ENCODE assay signal across 8 cellular contexts in genomic region chr2:63587814-63588384, GRCh38. TPM values are rescaled to one million over a fixed set of nuclear protein-coding genes. Genes with fewer than 3 reads are reported as not detected.
DNase-seq lines count a peak whose midpoint lies in the region; FAIRE-seq and TF ChIP-seq lines count a peak whose summit lies in the region.

No MANE protein-coding gene starts in this region.

- H3K27ac ChIP-seq in OCI-LY7 (ENCODE audit: low read depth, low read length, poor library complexity, severe bottlenecking), result peak overlapping the region; percentile 67
- no peak overlapping the region for H3K27ac ChIP-seq in endothelial cell of umbilical vein (ENCODE audit: insufficient read depth, low read depth, low read length)
- peak overlapping the region; percentile 85 for H3K27ac ChIP-seq in neutrophil

- peak overlapping the region; percentile 97 for H3K4me3 ChIP-seq in OCI-LY7 (ENCODE audit: low read depth, low read length, poor library complexity, severe bottlenecking)
- peak overlapping the region; percentile 62 to 89 (median 85) for H3K4me3 ChIP-seq in endothelial cell of umbilical vein (replicated peaks in 1 of 3; ENCODE audit: insufficient read depth in 1 of 3, low read depth in 1 of 3, low read length in 3 of 3)
- H3K4me3 ChIP-seq in neutrophil (ENCODE audit: low read depth in 1 of 2, low read length in 1 of 2), result peak overlapping the region; percentile 76 to 96

- no peak for FAIRE-seq in endothelial cell of umbilical vein (lab: Jason Lieb, UNC)

- TF ChIP-seq CTCF in OCI-LY7 (conservative IDR thresholded peaks at IDR 0.05; ENCODE audit: low read length) (no peak), endothelial cell of umbilical vein (IDR thresholded peaks at IDR 0.05; ENCODE audit: extremely low read depth in 1 of 2, insufficient read depth in 1 of 2, low read depth in 1 of 2, low read length in 2 of 2) (no peak), neutrophil (IDR thresholded peaks at IDR 0.05) (no peak), GM13977 (IDR thresholded peaks at IDR 0.05; ENCODE audit: extremely low read depth, insufficient read depth, missing control alignments) (no peak)

- no peaks in the 10 kb centered on the region for H3K9me1 ChIP-seq in endothelial cell of umbilical vein (replicated peaks; ENCODE audit: control insufficient read depth, extremely low read depth, insufficient read depth, low read length)

- POLR2A ChIA-PET in OCI-LY7 (lab: Charles Lee), result interaction anchor here (1.0 to 1.7 kb wide), 4 partner anchors 20 to 254 kb away, joined by 3 to 8 read pairs (median 4); partner anchors contain the start of gene UGP2
- POLR2A ChIA-PET in endothelial cell of umbilical vein (lab: Charles Lee), result interaction anchor here (0.6 to 1.2 kb wide), 3 partner anchors 12 to 254 kb away, joined by 3 to 6 read pairs (median 3); partner anchors contain the start of gene UGP2

- peak overlapping the region; percentile 66 for H3K9ac ChIP-seq in endothelial cell of umbilical vein (replicated peaks; ENCODE audit: extremely low read depth, insufficient read depth, low read length)

- H4K20me1 ChIP-seq in OCI-LY7 (ENCODE audit: insufficient read depth, low read length) (peaks cover 22% of the 10 kb centered on the region), endothelial cell of umbilical vein (replicated peaks; ENCODE audit: control insufficient read depth, extremely low read depth, insufficient read depth, low read length) (no peaks in the 10 kb centered on the region)

- H3K9me3 ChIP-seq in OCI-LY7 (ENCODE audit: low read length), result no peaks in the 10 kb centered on the region
- no peaks in the 10 kb centered on the region for H3K9me3 ChIP-seq in endothelial cell of umbilical vein (replicated peaks; ENCODE audit: control insufficient read depth, insufficient read depth, low read length)
- H3K9me3 ChIP-seq in neutrophil, result no peaks in the 10 kb centered on the region

- H3K36me3 ChIP-seq in OCI-LY7 (ENCODE audit: insufficient read depth, low read length) (peaks cover 18% of the 10 kb centered on the region), endothelial cell of umbilical vein (ENCODE audit: control insufficient read depth in 2 of 2, extremely low read depth in 1 of 2, insufficient read depth in 2 of 2, low read length in 2 of 2) (no peaks in the 10 kb centered on the region), neutrophil (no peaks in the 10 kb centered on the region)

- peak overlapping the region; percentile 96 for H3K4me2 ChIP-seq in OCI-LY7 (ENCODE audit: low read length)
- peak overlapping the region; percentile 95 for H3K4me2 ChIP-seq in endothelial cell of umbilical vein (ENCODE audit: insufficient read depth, low read length)

- H3K4me1 ChIP-seq in OCI-LY7 (ENCODE audit: insufficient read depth, low read length, poor library complexity, severe bottlenecking) (peaks cover 36% of the 10 kb centered on the region), endothelial cell of umbilical vein (ENCODE audit: control insufficient read depth, extremely low read depth, insufficient read depth, low read length) (peaks cover 18% of the 10 kb centered on the region), neutrophil (ENCODE audit: control insufficient read depth in 1 of 2, insufficient read depth in 1 of 2, low read depth in 1 of 2, low read length in 1 of 2) (peaks cover 31 to 33% of the 10 kb centered on the region in 2 experiments)

- intact Hi-C loops in OCI-LY7 (cut with micrococcal nuclease; ENCODE audit: unreplicated experiment) (loop anchor here (5.0 kb wide), 1 partner anchor 254 kb away; the partner anchor contains the start of gene UGP2), endothelial cell of umbilical vein (cut with micrococcal nuclease) (loop anchor here (2.0 to 5.0 kb wide), 3 partner anchors 253 to 801 kb away; partner anchors contain the start of gene UGP2)

- no peaks in the 10 kb centered on the region for H3K27me3 ChIP-seq in endothelial cell of umbilical vein (ENCODE audit: control insufficient read depth in 2 of 2, insufficient read depth in 2 of 2, low read length in 2 of 2)
- H3K27me3 ChIP-seq in neutrophil, result no peaks in the 10 kb centered on the region

- in situ Hi-C loops in GM13977 (cut with MboI; ENCODE audit: low pct_unique_long_range_greater_than_20kb, low sequenced_read_pairs, unreplicated experiment), result no loop called here

- H2AFZ ChIP-seq in OCI-LY7 (ENCODE audit: low read length) (peak overlapping the region; percentile 84), endothelial cell of umbilical vein (ENCODE audit: low read depth, low read length) (peak overlapping the region; percentile 90)

- H3K9me2 ChIP-seq in OCI-LY7 (ENCODE audit: insufficient read depth, low read length), result no peaks in the 10 kb centered on the region

- dilution Hi-C loops in endothelial cell of umbilical vein (cut with MboI; ENCODE audit: extremely low pct_ligation_motif_present, low sequenced_read_pairs), result no loop called here

- DNase-seq in NCI-H1436 treated with DMSO at 0.1 percent for 48 hours (lab: John Stamatoyannopoulos, UW), result peak; percentile 62
- no peak for DNase-seq in NCI-H1436 (lab: John Stamatoyannopoulos, UW)
- no peak for DNase-seq in OCI-LY7 (ENCODE audit: low spot score)
- DNase-seq in endothelial cell of umbilical vein (ENCODE audit: low read depth, low spot score), result peak; percentile 36
- DNase-seq in GM13977 (ENCODE audit: low spot score), result no peak
- DNase-seq in HuH-7.5 (ENCODE audit: low spot score), result no peak
- no peak for DNase-seq in NCI-H2196 treated with DMSO at 0.1 percent for 48 hours (lab: John Stamatoyannopoulos, UW; ENCODE audit: unreplicated experiment)

- TF ChIP-seq POLR2A in endothelial cell of umbilical vein (IDR thresholded peaks at IDR 0.05; ENCODE audit: low read depth, low read length), result no peak

- H3K79me2 ChIP-seq in OCI-LY7 (ENCODE audit: insufficient read depth, low read depth, low read length), result peaks cover 77% of the 10 kb centered on the region
- H3K79me2 ChIP-seq in endothelial cell of umbilical vein (ENCODE audit: control insufficient read depth, insufficient read depth, low read length), result peaks cover 34% of the 10 kb centered on the region

- BruUV-seq in OCI-LY7 (replicated peaks; lab: Mats Ljungman, UMichigan) (no TSS peak), endothelial cell of umbilical vein (replicated peaks; lab: Mats Ljungman, UMichigan) (no TSS peak)

- CTCF ChIA-PET in OCI-LY7 (lab: Charles Lee; ENCODE audit: unreplicated experiment), result no interaction called here
- CTCF ChIA-PET in endothelial cell of umbilical vein (lab: Charles Lee), result interaction anchor here (1.0 to 2.2 kb wide), 4 partner anchors 13 to 273 kb away, joined by 4 to 12 read pairs (median 5); no protein-coding TSS in a partner anchor

TF ChIP-seq in endothelial cell of umbilical vein, 7 proteins besides CTCF, POLR2A, EP300 and RAD21:
- TF ChIP-seq JUN (IDR thresholded peaks at IDR 0.05; ENCODE audit: borderline replicate concordance, insufficient read depth, insufficient read length, low read depth), result no peak
- TF ChIP-seq POLR2AphosphoS5 (IDR thresholded peaks at IDR 0.05; ENCODE audit: insufficient read depth, low read depth, low read length), result peak; percentile 12

RNA-seq across cellular contexts. Expression of gene WDPCP, which starts 0.4 kb away (rescaled TPM):
- total RNA-seq in OCI-LY7 (2014; rRNA removed; shearing (Covaris generic)), result 14.8 and 24.5 TPM in 2 replicates
- 29.3 and 29.6 TPM in 2 replicates for total RNA-seq in OCI-LY7 (2022)
- 6.9 and 8.8 TPM in 2 replicates for total RNA-seq in endothelial cell of umbilical vein
- 2.1 and 4.0 TPM in 2 replicates for polyA plus RNA-seq in endothelial cell of umbilical vein
- 2.7 TPM in 2 replicates for polyA plus RNA-seq in endothelial cell of umbilical vein (2011; cell fraction: cytosol; rRNA removed)
- 9.4 and 9.7 TPM in 2 replicates for polyA plus RNA-seq in endothelial cell of umbilical vein (2011; cell fraction: nucleus; rRNA removed)
- 2.8 and 3.7 TPM in 2 replicates for polyA plus RNA-seq in endothelial cell of umbilical vein (2012)
- polyA minus RNA-seq in endothelial cell of umbilical vein, result 16.0 and 16.3 TPM in 2 replicates
- polyA minus RNA-seq in endothelial cell of umbilical vein (2011; cell fraction: cytosol; rRNA and poly(A)+ RNA removed), result 9.4 TPM
- polyA minus RNA-seq in endothelial cell of umbilical vein (2011; cell fraction: nucleus; rRNA and poly(A)+ RNA removed), result 55.8 and 67.5 TPM in 2 replicates

RNA-seq across cellular contexts. Expression of gene MDH1, which starts 0.9 kb away (rescaled TPM):
- 190 and 224 TPM in 2 replicates for total RNA-seq in OCI-LY7 (2014; rRNA removed; shearing (Covaris generic))
- total RNA-seq in OCI-LY7 (2022), result 222 and 227 TPM in 2 replicates
- 98.8 and 107 TPM in 2 replicates for total RNA-seq in endothelial cell of umbilical vein
- polyA plus RNA-seq in endothelial cell of umbilical vein, result 81.0 and 121 TPM in 2 replicates
- polyA plus RNA-seq in endothelial cell of umbilical vein (2011; cell fraction: cytosol; rRNA removed), result 152 and 154 TPM in 2 replicates
- 87.6 and 102 TPM in 2 replicates for polyA plus RNA-seq in endothelial cell of umbilical vein (2011; cell fraction: nucleus; rRNA removed)
- 118 and 161 TPM in 2 replicates for polyA plus RNA-seq in endothelial cell of umbilical vein (2012)
- polyA minus RNA-seq in endothelial cell of umbilical vein, result 82.1 and 85.7 TPM in 2 replicates
- polyA minus RNA-seq in endothelial cell of umbilical vein (2011; cell fraction: cytosol; rRNA and poly(A)+ RNA removed), result 66.7 TPM
- polyA minus RNA-seq in endothelial cell of umbilical vein (2011; cell fraction: nucleus; rRNA and poly(A)+ RNA removed), result 31.7 and 63.5 TPM in 2 replicates

Comparison
In these comparisons a context has a peak if more than half of its experiments do, and no peak if none do; other contexts are left out.
1. DNase-seq: peak in NCI-H1436 treated with DMSO at 0.1 percent for 48 hours (single experiment) and endothelial cell of umbilical vein (single experiment); none in NCI-H1436 (single experiment), OCI-LY7 (single experiment), GM13977 (single experiment), HuH-7.5 (single experiment) and NCI-H2196 treated with DMSO at 0.1 percent for 48 hours (single experiment).
2. Peak in every context shown above with its lines, with median percentiles within 50 percentile points of each other: H3K4me3 ChIP-seq.